Comparison of ENCODE assay signal across 1 cellular context in the genomic region with DNA sequence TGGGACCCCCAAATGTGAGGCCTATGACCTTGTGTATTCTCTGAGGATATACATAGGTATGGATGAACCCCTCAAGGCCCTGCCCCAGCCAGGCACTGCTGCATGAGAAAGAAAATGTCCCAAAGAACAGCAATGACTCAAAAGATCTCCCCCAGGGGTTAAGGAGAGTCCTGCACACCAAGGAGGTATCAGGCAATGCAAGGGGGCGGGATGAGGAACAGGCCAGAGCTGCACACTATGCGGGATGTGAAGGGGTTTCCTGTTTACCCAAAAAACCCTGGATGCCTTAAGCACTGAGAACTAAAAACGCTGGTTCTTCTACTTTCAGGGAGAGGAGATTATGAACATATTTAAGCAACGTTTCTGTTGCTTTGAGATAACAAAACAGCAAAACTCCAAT.
TF ChIP-seq lines count a peak whose summit lies in the region.

No MANE protein-coding gene starts in this region.

TF ChIP-seq in K562, 482 proteins besides CTCF, POLR2A, EP300 and RAD21:
- TF ChIP-seq ZNF280B (CRISPR knock-in tag; IDR thresholded peaks at IDR 0.05) (no peak), KDM1A (IDR thresholded peaks at IDR 0.05) (peak in 1 of 2 experiments; percentile 41; a peak in 1 of 4 replicates), SMAD2 (IDR thresholded peaks at IDR 0.05; ENCODE audit: low read depth, low read length) (no peak), ZNF76 (CRISPR knock-in tag; IDR thresholded peaks at IDR 0.05; ENCODE audit: borderline replicate concordance) (no peak), TCF3 (CRISPR knock-in tag; IDR thresholded peaks at IDR 0.05) (peak; percentile 62), ZNF133 (CRISPR knock-in tag; IDR thresholded peaks at IDR 0.05) (no peak), CBFA2T3 (IDR thresholded peaks at IDR 0.05) (0 out of 2 replicates have a peak, but pooled peaks have one; percentile 49), COPS2 (conservative IDR thresholded peaks at IDR 0.05) (no peak)
- TF ChIP-seq, protein P1, sequence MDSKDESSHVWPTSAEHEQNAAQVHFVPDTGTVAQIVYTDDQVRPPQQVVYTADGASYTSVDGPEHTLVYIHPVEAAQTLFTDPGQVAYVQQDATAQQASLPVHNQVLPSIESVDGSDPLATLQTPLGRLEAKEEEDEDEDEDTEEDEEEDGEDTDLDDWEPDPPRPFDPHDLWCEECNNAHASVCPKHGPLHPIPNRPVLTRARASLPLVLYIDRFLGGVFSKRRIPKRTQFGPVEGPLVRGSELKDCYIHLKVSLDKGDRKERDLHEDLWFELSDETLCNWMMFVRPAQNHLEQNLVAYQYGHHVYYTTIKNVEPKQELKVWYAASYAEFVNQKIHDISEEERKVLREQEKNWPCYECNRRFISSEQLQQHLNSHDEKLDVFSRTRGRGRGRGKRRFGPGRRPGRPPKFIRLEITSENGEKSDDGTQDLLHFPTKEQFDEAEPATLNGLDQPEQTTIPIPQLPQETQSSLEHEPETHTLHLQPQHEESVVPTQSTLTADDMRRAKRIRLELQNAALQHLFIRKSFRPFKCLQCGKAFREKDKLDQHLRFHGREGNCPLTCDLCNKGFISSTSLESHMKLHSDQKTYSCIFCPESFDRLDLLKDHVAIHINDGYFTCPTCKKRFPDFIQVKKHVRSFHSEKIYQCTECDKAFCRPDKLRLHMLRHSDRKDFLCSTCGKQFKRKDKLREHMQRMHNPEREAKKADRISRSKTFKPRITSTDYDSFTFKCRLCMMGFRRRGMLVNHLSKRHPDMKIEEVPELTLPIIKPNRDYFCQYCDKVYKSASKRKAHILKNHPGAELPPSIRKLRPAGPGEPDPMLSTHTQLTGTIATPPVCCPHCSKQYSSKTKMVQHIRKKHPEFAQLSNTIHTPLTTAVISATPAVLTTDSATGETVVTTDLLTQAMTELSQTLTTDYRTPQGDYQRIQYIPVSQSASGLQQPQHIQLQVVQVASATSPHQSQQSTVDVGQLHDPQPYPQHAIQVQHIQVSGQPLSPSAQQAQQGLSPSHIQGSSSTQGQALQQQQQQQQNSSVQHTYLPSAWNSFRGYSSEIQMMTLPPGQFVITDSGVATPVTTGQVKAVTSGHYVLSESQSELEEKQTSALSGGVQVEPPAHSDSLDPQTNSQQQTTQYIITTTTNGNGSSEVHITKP (IDR thresholded peaks at IDR 0.05; ENCODE audit: partially characterized antibody): peak; percentile 11
- TF ChIP-seq, protein P2, sequence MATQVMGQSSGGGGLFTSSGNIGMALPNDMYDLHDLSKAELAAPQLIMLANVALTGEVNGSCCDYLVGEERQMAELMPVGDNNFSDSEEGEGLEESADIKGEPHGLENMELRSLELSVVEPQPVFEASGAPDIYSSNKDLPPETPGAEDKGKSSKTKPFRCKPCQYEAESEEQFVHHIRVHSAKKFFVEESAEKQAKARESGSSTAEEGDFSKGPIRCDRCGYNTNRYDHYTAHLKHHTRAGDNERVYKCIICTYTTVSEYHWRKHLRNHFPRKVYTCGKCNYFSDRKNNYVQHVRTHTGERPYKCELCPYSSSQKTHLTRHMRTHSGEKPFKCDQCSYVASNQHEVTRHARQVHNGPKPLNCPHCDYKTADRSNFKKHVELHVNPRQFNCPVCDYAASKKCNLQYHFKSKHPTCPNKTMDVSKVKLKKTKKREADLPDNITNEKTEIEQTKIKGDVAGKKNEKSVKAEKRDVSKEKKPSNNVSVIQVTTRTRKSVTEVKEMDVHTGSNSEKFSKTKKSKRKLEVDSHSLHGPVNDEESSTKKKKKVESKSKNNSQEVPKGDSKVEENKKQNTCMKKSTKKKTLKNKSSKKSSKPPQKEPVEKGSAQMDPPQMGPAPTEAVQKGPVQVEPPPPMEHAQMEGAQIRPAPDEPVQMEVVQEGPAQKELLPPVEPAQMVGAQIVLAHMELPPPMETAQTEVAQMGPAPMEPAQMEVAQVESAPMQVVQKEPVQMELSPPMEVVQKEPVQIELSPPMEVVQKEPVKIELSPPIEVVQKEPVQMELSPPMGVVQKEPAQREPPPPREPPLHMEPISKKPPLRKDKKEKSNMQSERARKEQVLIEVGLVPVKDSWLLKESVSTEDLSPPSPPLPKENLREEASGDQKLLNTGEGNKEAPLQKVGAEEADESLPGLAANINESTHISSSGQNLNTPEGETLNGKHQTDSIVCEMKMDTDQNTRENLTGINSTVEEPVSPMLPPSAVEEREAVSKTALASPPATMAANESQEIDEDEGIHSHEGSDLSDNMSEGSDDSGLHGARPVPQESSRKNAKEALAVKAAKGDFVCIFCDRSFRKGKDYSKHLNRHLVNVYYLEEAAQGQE (CRISPR knock-in tag; IDR thresholded peaks at IDR 0.05; ENCODE audit: low read depth): no peak
- TF ChIP-seq, protein P3, sequence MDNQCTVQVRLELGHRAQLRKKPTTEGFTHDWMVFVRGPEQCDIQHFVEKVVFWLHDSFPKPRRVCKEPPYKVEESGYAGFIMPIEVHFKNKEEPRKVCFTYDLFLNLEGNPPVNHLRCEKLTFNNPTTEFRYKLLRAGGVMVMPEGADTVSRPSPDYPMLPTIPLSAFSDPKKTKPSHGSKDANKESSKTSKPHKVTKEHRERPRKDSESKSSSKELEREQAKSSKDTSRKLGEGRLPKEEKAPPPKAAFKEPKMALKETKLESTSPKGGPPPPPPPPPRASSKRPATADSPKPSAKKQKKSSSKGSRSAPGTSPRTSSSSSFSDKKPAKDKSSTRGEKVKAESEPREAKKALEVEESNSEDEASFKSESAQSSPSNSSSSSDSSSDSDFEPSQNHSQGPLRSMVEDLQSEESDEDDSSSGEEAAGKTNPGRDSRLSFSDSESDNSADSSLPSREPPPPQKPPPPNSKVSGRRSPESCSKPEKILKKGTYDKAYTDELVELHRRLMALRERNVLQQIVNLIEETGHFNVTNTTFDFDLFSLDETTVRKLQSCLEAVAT (IDR thresholded peaks at IDR 0.05): no peak
TF ChIP-seq in K562: peak in this region for 4.
